In genomic region chr3:123096126-123096525, GRCh38 we compare ENCODE assay signal across 18 cellular contexts. TPM values are rescaled to one million over a fixed set of nuclear protein-coding genes. Genes with fewer than 3 reads are reported as not detected.
DNase-seq lines count a peak whose midpoint lies in the region; ATAC-seq and TF ChIP-seq lines count a peak whose summit lies in the region.
"Had no signal": no experiment of that assay in that cellular context is flagged by ENCODE, and none has a peak within 500 bp of the region (broad histone marks: within the 10 kb centered on the region; RNA-seq: fewer than 3 reads in every experiment).

No MANE protein-coding gene starts in this region.

- H3K27me3 ChIP-seq in transverse colon (no peaks in the 10 kb centered on the region), thyroid gland (no peaks in the 10 kb centered on the region)

- H3K4me1 ChIP-seq in transverse colon, result peaks cover 7 to 33% (median 18%) of the 10 kb centered on the region in 4 donors
- peaks cover 32 to 46% of the 10 kb centered on the region in 2 donors for H3K4me1 ChIP-seq in thyroid gland

- H3K27me3 Mint-ChIP-seq in chondrocyte (ENCODE audit: low read depth), result no peaks in the 10 kb centered on the region
- no peaks in the 10 kb centered on the region for H3K27me3 Mint-ChIP-seq in effector memory CD8-positive, alpha-beta T cell
- H3K27me3 Mint-ChIP-seq: CD8-positive, alpha-beta memory T cell had no signal

- TF ChIP-seq EP300 in transverse colon (IDR thresholded peaks at IDR 0.05; ENCODE audit: low read depth), result no peak

- no peak overlapping the region for H3K4me3 Mint-ChIP-seq in chondrocyte (ENCODE audit: unreplicated experiment)
- no peak overlapping the region for H3K4me3 Mint-ChIP-seq in effector memory CD8-positive, alpha-beta T cell
- H3K4me3 Mint-ChIP-seq: CD8-positive, alpha-beta memory T cell had no signal

- TF ChIP-seq POLR2A in transverse colon (IDR thresholded peaks at IDR 0.05) (no peak), thyroid gland (IDR thresholded peaks at IDR 0.05) (no peak)

- in situ Hi-C loops in transverse colon (cut with MboI; ENCODE audit: low pct_ligation_motif_present in 1 of 4, low pct_unique_long_range_greater_than_20kb in 1 of 4, low sequenced_read_pairs in 3 of 4), result no loop called here

- no peaks in the 10 kb centered on the region for H3K9me3 Mint-ChIP-seq in chondrocyte (ENCODE audit: low read depth)
- H3K9me3 Mint-ChIP-seq in effector memory CD8-positive, alpha-beta T cell, result no peaks in the 10 kb centered on the region
- H3K9me3 Mint-ChIP-seq: CD8-positive, alpha-beta memory T cell had no signal

- H3K4me3 ChIP-seq in transverse colon (no peak overlapping the region), thyroid gland (replicated peaks in 1 of 3) (no peak overlapping the region)

- intact Hi-C loops in cardiac septum (cut with DNase I) (loop anchor here (5.0 kb wide), 1 partner anchor 154 kb away; no protein-coding TSS in a partner anchor), Right ventricle myocardium inferior (cut with DNase I) (loop anchor here (10.0 kb wide), 1 partner anchor 109 kb away; the partner anchor contains the start of gene SEC22A), posterior vena cava (cut with DNase I) (loop anchor here in 1 of 2 donors (2.0 kb wide), 1 partner anchor 69 kb away; the partner anchor contains the start of gene SEMA5B), transverse colon (cut with DNase I; ENCODE audit: low total_unique reads) (no loop called here), thyroid gland (cut with DNase I) (no loop called here)

- H3K9me3 ChIP-seq in transverse colon (no peaks in the 10 kb centered on the region), thyroid gland (no peaks in the 10 kb centered on the region)

- H3K27ac ChIP-seq in transverse colon, result peak overlapping the region; percentile 48 to 74 (median 64)
- no peak overlapping the region for H3K27ac ChIP-seq in thyroid gland
- H3K27ac ChIP-seq: KMS-11 had no signal

- peak overlapping the region; percentile 89 for H3K27ac Mint-ChIP-seq in chondrocyte (ENCODE audit: unreplicated experiment)
- no peak overlapping the region for H3K27ac Mint-ChIP-seq in effector memory CD8-positive, alpha-beta T cell
- H3K27ac Mint-ChIP-seq: CD8-positive, alpha-beta memory T cell had no signal

- TF ChIP-seq CTCF in chondrocyte (IDR thresholded peaks at IDR 0.05) (no peak), transverse colon (IDR thresholded peaks at IDR 0.05) (no peak), thyroid gland (IDR thresholded peaks at IDR 0.05) (no peak)

- H3K4me1 Mint-ChIP-seq in chondrocyte (ENCODE audit: low read depth), result peaks cover 54% of the 10 kb centered on the region
- H3K4me1 Mint-ChIP-seq in effector memory CD8-positive, alpha-beta T cell (ENCODE audit: low read depth in 2 of 2), result peaks cover 0 to 4% of the 10 kb centered on the region in 2 donors

- H3K36me3 Mint-ChIP-seq in chondrocyte (ENCODE audit: low read depth), result peaks cover 43% of the 10 kb centered on the region
- H3K36me3 Mint-ChIP-seq in effector memory CD8-positive, alpha-beta T cell (ENCODE audit: insufficient read depth), result peaks cover 10% of the 10 kb centered on the region

- WGBS in transverse colon (ENCODE audit: low coverage in 1 of 2), 2 donors, result 93 to 100% methylated on average over 5 to 9 of the region's 9 CpGs
- WGBS in thyroid gland, 2 donors, result 93 to 97% methylated on average over 9 of the region's 9 CpGs

- H3K36me3 ChIP-seq in transverse colon, result no peaks in the 10 kb centered on the region
- peaks cover 3 to 11% of the 10 kb centered on the region in 2 donors for H3K36me3 ChIP-seq in thyroid gland

- DNase-seq in cardiac septum (ENCODE audit: low spot score) (peak; percentile 62), Right ventricle myocardium inferior (ENCODE audit: missing footprints) (no peak), chondrocyte (ENCODE audit: low spot score) (no peak), posterior vena cava (ENCODE audit: low spot score) (peak; percentile 74), transverse colon (no peak), thyroid gland (no peak)
- no peak for DNase-seq in effector memory CD8-positive, alpha-beta T cell
- DNase-seq: AML-193; Calu3; CD8-positive, alpha-beta memory T cell; DMS153; GOT3; HCEC 1CT; NCI-H1105; NCI-H526; SHP77 treated with DMSO at 0.1 percent for 48 hours had no signal

- ATAC-seq in Right ventricle myocardium inferior (no peak), GM18502 (IDR thresholded peaks at IDR 0.05; ENCODE audit: poor library complexity, unreplicated experiment) (no peak)
- no peak for ATAC-seq in effector memory CD8-positive, alpha-beta T cell (replicated peaks)

RNA-seq across cellular contexts. Expression of gene PDIA5, which starts 29.3 kb away (rescaled TPM):
- total RNA-seq in cardiac septum (8.8 TPM), Right ventricle myocardium inferior (5.7 TPM), chondrocyte (82.7 to 129 TPM (median 128 TPM) in 3 replicates), posterior vena cava (10 to 100 TPM; 29.5 to 29.6 TPM), transverse colon (100 to 1,000 TPM in 2 of 4 donors, 10 to 100 TPM in 2; 17.3 to 185 (median 65.1) TPM), thyroid gland (10 to 100 TPM; 34.0 to 52.4 (median 44.6) TPM)

Comparison
In these comparisons a context has a peak if more than half of its experiments do, and no peak if none do; other contexts are left out.
1. DNase-seq: peak in cardiac septum (single experiment) and posterior vena cava (single experiment); none in Right ventricle myocardium inferior (single experiment), chondrocyte (single experiment), transverse colon (single experiment), thyroid gland (0 of 2) and effector memory CD8-positive, alpha-beta T cell (0 of 3).
2. H3K27ac ChIP-seq: peak in transverse colon (4 of 4); none in thyroid gland (0 of 3).
3. intact Hi-C loops: an anchor here in cardiac septum (5.0 kb wide) and Right ventricle myocardium inferior (10.0 kb wide); none called in transverse colon and thyroid gland.